In the genomic region with DNA sequence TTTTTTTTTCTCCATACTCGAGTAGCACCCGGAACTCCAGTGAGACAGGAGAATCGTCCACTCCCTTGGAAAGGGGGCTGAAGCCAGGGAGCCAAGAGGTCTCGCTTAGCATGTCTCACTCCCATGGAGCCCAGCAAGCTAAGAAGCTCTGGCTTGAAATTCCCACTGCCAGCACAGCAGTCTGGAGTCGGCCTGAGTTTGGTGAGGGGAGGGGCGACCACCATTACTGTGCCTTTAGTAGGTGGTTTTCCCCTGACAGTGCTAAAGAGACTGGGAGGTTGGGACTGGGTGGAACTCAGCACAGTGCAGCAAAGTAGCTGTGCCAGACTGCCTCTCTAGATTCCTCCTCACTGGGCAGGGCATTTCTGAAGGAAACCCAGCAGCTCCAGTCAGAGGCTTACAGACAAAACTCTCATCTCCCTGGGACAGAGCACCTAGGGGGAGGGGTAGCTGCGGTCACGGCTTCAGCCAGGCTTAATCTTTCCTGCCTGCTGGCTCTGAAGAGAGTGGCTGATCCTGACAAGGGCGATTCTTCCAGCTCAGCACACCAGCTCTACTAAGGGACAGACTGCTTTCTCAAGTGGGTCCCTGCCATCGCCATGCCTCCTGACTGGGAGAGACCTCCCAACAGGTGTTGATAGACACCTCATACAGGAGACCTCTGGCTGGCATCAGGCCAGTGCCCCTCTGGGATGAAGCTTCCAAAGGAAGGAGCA, we compare ENCODE assay signal across 1 cellular context.
TF ChIP-seq lines count a peak whose summit lies in the region.

No MANE protein-coding gene starts in this region.

TF ChIP-seq in IMR-90, 13 proteins besides CTCF, POLR2A, EP300 and RAD21:
- TF ChIP-seq CEBPB (IDR thresholded peaks at IDR 0.05; ENCODE audit: low read depth, low read length) (no peak), RCOR1 (IDR thresholded peaks at IDR 0.05; ENCODE audit: insufficient replicate concordance, low read length) (no peak), RFX5 (IDR thresholded peaks at IDR 0.05; ENCODE audit: low read depth, low read length) (no peak), BHLHE40 (IDR thresholded peaks at IDR 0.05; ENCODE audit: low read depth, low read length) (no peak), MAFK (IDR thresholded peaks at IDR 0.05; ENCODE audit: low read depth, low read length) (no peak), CHD1 (IDR thresholded peaks at IDR 0.05; ENCODE audit: low read depth, low read length) (no peak), NFE2L2 (IDR thresholded peaks at IDR 0.05; ENCODE audit: low read depth, low read length) (no peak), SMC3 (IDR thresholded peaks at IDR 0.05; ENCODE audit: low read depth, low read length) (no peak), MXI1 (IDR thresholded peaks at IDR 0.05; ENCODE audit: borderline replicate concordance, low read depth, low read length) (no peak), MAZ (IDR thresholded peaks at IDR 0.05; ENCODE audit: borderline replicate concordance, low read depth, low read length) (no peak), FOS (IDR thresholded peaks at IDR 0.05; ENCODE audit: low read depth, low read length) (no peak)
- TF ChIP-seq, protein P1, sequence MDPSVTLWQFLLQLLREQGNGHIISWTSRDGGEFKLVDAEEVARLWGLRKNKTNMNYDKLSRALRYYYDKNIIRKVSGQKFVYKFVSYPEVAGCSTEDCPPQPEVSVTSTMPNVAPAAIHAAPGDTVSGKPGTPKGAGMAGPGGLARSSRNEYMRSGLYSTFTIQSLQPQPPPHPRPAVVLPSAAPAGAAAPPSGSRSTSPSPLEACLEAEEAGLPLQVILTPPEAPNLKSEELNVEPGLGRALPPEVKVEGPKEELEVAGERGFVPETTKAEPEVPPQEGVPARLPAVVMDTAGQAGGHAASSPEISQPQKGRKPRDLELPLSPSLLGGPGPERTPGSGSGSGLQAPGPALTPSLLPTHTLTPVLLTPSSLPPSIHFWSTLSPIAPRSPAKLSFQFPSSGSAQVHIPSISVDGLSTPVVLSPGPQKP (IDR thresholded peaks at IDR 0.05; ENCODE audit: borderline replicate concordance, low read depth, low read length) = no peak
- TF ChIP-seq, protein P2, sequence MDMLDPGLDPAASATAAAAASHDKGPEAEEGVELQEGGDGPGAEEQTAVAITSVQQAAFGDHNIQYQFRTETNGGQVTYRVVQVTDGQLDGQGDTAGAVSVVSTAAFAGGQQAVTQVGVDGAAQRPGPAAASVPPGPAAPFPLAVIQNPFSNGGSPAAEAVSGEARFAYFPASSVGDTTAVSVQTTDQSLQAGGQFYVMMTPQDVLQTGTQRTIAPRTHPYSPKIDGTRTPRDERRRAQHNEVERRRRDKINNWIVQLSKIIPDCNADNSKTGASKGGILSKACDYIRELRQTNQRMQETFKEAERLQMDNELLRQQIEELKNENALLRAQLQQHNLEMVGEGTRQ (IDR thresholded peaks at IDR 0.05; ENCODE audit: low read depth, low read length) = no peak
